8 cellular contexts compared by ENCODE assay signal in the genomic region with DNA sequence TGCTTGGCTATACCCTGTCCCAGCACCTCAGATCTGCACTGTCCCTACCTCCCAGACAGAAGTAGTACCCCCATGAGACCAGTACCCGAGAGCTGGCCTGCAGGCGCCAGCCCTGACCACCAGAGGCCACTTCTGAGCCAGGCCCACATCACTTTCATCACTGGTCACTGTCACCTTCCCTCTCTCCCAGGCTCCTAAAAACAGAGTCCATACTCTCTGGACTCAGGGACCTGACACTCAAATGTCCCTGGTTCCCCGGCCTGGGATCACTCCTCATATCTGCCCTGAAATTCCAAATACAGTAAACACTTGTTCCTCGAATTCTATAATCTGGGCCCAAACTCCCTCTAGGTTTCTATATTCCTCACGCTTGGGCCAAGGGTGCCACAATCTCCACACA. TPM values are rescaled to one million over a fixed set of nuclear protein-coding genes. Genes with fewer than 3 reads are reported as not detected.
A peak's percentile ranks its signal among the peaks of the same experiment; 100 is the strongest.
DNase-seq lines count a peak whose midpoint lies in the region; ATAC-seq and TF ChIP-seq lines count a peak whose summit lies in the region.

No MANE protein-coding gene starts in this region.

- CTCF ChIA-PET in Caco-2 (lab: Charles Lee) = interaction anchor here (1.4 kb wide), 1 partner anchor 19 kb away, joined by 5 read pairs; the partner anchor contains the start of genes ARMH1 and TMEM53

- H3K27me3 ChIP-seq in Caco-2 (replicated peaks; ENCODE audit: control insufficient read depth, insufficient read depth, low read length) (no peaks in the 10 kb centered on the region), kidney epithelial cell (ENCODE audit: control insufficient read depth, insufficient read depth, low read length) (no peaks in the 10 kb centered on the region)

- H3K27ac ChIP-seq in VCaP = no peak overlapping the region

- no peaks in the 10 kb centered on the region for H3K9me3 Mint-ChIP-seq in Caco-2 (ENCODE audit: unreplicated experiment)
- no peaks in the 10 kb centered on the region for H3K9me3 Mint-ChIP-seq in immature natural killer cell
- H3K9me3 Mint-ChIP-seq in natural killer cell treated with Interleukin-12 subunit alpha and Interleukin-12 subunit beta and Interleukin-15 and Interleukin-18, amount 100 ng/mL, for 72 hours = no peaks in the 10 kb centered on the region

- H3K27me3 Mint-ChIP-seq in Caco-2 (ENCODE audit: insufficient read depth, unreplicated experiment) (no peaks in the 10 kb centered on the region), immature natural killer cell (ENCODE audit: low read depth in 3 of 3) (no peaks in the 10 kb centered on the region)
- H3K27me3 Mint-ChIP-seq in natural killer cell treated with Interleukin-12 subunit alpha and Interleukin-12 subunit beta and Interleukin-15 and Interleukin-18, amount 100 ng/mL, for 72 hours = no peaks in the 10 kb centered on the region

- no peaks in the 10 kb centered on the region for H3K4me1 ChIP-seq in Caco-2

- no peaks in the 10 kb centered on the region for H3K9me3 ChIP-seq in Caco-2

- H3K4me3 Mint-ChIP-seq in Caco-2 (ENCODE audit: unreplicated experiment) (no peak overlapping the region), immature natural killer cell (no peak overlapping the region)
- H3K4me3 Mint-ChIP-seq in natural killer cell treated with Interleukin-12 subunit alpha and Interleukin-12 subunit beta and Interleukin-15 and Interleukin-18, amount 100 ng/mL, for 72 hours = no peak overlapping the region

- DNase-seq in Caco-2 (peak; percentile 44 to 49), HPDE6-E6E7 (ENCODE audit: extremely low spot score) (peak; percentile 38), kidney epithelial cell (ENCODE audit: low read depth) (no peak), NCI-H774 (lab: John Stamatoyannopoulos, UW) (no peak), immature natural killer cell (no peak)
- DNase-seq in natural killer cell treated with Interleukin-12 subunit alpha and Interleukin-12 subunit beta and Interleukin-15 and Interleukin-18, amount 100 ng/mL, for 72 hours (ENCODE audit: low spot score) = no peak

- H3K36me3 Mint-ChIP-seq in Caco-2 (ENCODE audit: insufficient read depth, unreplicated experiment) (peaks cover 11% of the 10 kb centered on the region), immature natural killer cell (peaks cover 0 to 11% (median 5%) of the 10 kb centered on the region in 3 donors)
- no peaks in the 10 kb centered on the region for H3K36me3 Mint-ChIP-seq in natural killer cell treated with Interleukin-12 subunit alpha and Interleukin-12 subunit beta and Interleukin-15 and Interleukin-18, amount 100 ng/mL, for 72 hours

- POLR2A ChIA-PET in Caco-2 (lab: Charles Lee) = no interaction called here

- intact Hi-C loops in Caco-2 (cut with micrococcal nuclease; ENCODE audit: unreplicated experiment) = loop anchor here (1.0 kb wide), 1 partner anchor 22 kb away; no protein-coding TSS in a partner anchor

- H3K4me1 Mint-ChIP-seq in Caco-2 (ENCODE audit: low read depth, unreplicated experiment) = no peaks in the 10 kb centered on the region
- H3K4me1 Mint-ChIP-seq in immature natural killer cell = no peaks in the 10 kb centered on the region
- H3K4me1 Mint-ChIP-seq in natural killer cell treated with Interleukin-12 subunit alpha and Interleukin-12 subunit beta and Interleukin-15 and Interleukin-18, amount 100 ng/mL, for 72 hours (ENCODE audit: low read depth in 2 of 2) = no peaks in the 10 kb centered on the region

- TF ChIP-seq CTCF in Caco-2 (IDR thresholded peaks at IDR 0.05; ENCODE audit: insufficient read depth in 1 of 2, low read depth in 1 of 2, low read length in 1 of 2, severe bottlenecking in 1 of 2, unreplicated experiment in 1 of 2) (peak; percentile 58 to 81), VCaP (conservative IDR thresholded peaks at IDR 0.05) (peak; percentile 89), kidney epithelial cell (IDR thresholded peaks at IDR 0.05; ENCODE audit: insufficient read depth, low read length, poor library complexity, severe bottlenecking) (peak; percentile 94)

- no TSS peak for BruUV-seq in Caco-2 (replicated peaks; lab: Mats Ljungman, UMichigan)

- H3K27ac Mint-ChIP-seq in Caco-2 (ENCODE audit: unreplicated experiment) = no peak overlapping the region
- H3K27ac Mint-ChIP-seq in immature natural killer cell = no peak overlapping the region
- no peak overlapping the region for H3K27ac Mint-ChIP-seq in natural killer cell treated with Interleukin-12 subunit alpha and Interleukin-12 subunit beta and Interleukin-15 and Interleukin-18, amount 100 ng/mL, for 72 hours

- no peak for ATAC-seq in GM18502 (IDR thresholded peaks at IDR 0.05; ENCODE audit: poor library complexity, unreplicated experiment)
- no peak for ATAC-seq in natural killer cell treated with Interleukin-12 subunit alpha and Interleukin-12 subunit beta and Interleukin-15 and Interleukin-18, amount 100 ng/mL, for 72 hours

- no peak overlapping the region for H3K4me3 ChIP-seq in Caco-2 (ENCODE audit: low read depth, low read length)
- no peak overlapping the region for H3K4me3 ChIP-seq in kidney epithelial cell (ENCODE audit: low read depth, low read length)

- no peaks in the 10 kb centered on the region for H3K36me3 ChIP-seq in Caco-2 (ENCODE audit: control insufficient read depth, insufficient read depth, low read length)
- H3K36me3 ChIP-seq in kidney epithelial cell (ENCODE audit: control insufficient read depth, insufficient read depth, low read length) = no peaks in the 10 kb centered on the region

RNA-seq across cellular contexts. Expression of gene TMEM53, which starts 18.7 kb away (rescaled TPM):
- total RNA-seq in Caco-2 (2022) (3.5 and 4.4 TPM in 2 replicates), kidney epithelial cell (11.5 and 12.2 TPM in 2 replicates)
- 1 to 10 TPM; 4.2 to 8.8 (median 8.7) TPM for polyA plus RNA-seq in immature natural killer cell
- total RNA-seq in natural killer cell treated with Interleukin-12 subunit alpha and Interleukin-12 subunit beta and Interleukin-15 and Interleukin-18, amount 100 ng/mL, for 72 hours = 1 to 10 TPM; 2.8 to 3.8 TPM

RNA-seq across cellular contexts. Expression of gene ARMH1, which starts 18.9 kb away (rescaled TPM):
- 0.37 TPM in 1 of 2 replicates, not detected in the other for total RNA-seq in Caco-2 (2022)
- total RNA-seq in kidney epithelial cell = 4.7 TPM in 1 of 2 replicates, not detected in the other
- 1 to 10 TPM in 1 of 3 donors, under 1 TPM in 1, not detected in 1; 0.50 to 1.6 TPM for polyA plus RNA-seq in immature natural killer cell
- 1 to 10 TPM; 1.8 to 8.7 TPM for total RNA-seq in natural killer cell treated with Interleukin-12 subunit alpha and Interleukin-12 subunit beta and Interleukin-15 and Interleukin-18, amount 100 ng/mL, for 72 hours

Comparison
In these comparisons a context has a peak if more than half of its experiments do, and no peak if none do; other contexts are left out.
1. DNase-seq: peak in Caco-2 (2 of 2) and HPDE6-E6E7 (single experiment); none in kidney epithelial cell (single experiment), NCI-H774 (single experiment), immature natural killer cell (0 of 3) and natural killer cell treated with Interleukin-12 subunit alpha and Interleukin-12 subunit beta and Interleukin-15 and Interleukin-18, amount 100 ng/mL, for 72 hours (single experiment).
2. Peak in every context shown above with its lines, with median percentiles within 50 percentile points of each other: CTCF ChIP-seq.